In genomic region chr12:46124848-46125619, GRCh38 we compare ENCODE assay signal across 8 cellular contexts.
DNase-seq lines count a peak whose midpoint lies in the region; ATAC-seq lines count a peak whose summit lies in the region.

No MANE protein-coding gene starts in this region.

- peak; percentile 87 for ATAC-seq in GM21390 (IDR thresholded peaks at IDR 0.05; ENCODE audit: unreplicated experiment)
- ATAC-seq in left ventricle myocardium superior, result peak; percentile 90
- ATAC-seq in GM19397 (IDR thresholded peaks at IDR 0.05; ENCODE audit: unreplicated experiment), result no peak

- no peaks in the 10 kb centered on the region for H3K36me3 ChIP-seq in Karpas-422 (ENCODE audit: insufficient read depth, low read length)
- no peaks in the 10 kb centered on the region for H3K36me3 ChIP-seq in adipocyte (ENCODE audit: control insufficient read depth, insufficient read depth, low read length, severe bottlenecking)

- H4K20me1 ChIP-seq in Karpas-422 (ENCODE audit: insufficient read depth, low read depth, low read length), result no peaks in the 10 kb centered on the region

- peak overlapping the region; percentile 58; the same call in 1 of the 2 replicates for H2AFZ ChIP-seq in Karpas-422 (ENCODE audit: low read length)

- H3K9ac ChIP-seq in Karpas-422 (ENCODE audit: low read length), result no peak overlapping the region
- H3K9ac ChIP-seq in adipocyte (ENCODE audit: low read length), result peak overlapping the region; percentile 74

- H3K27me3 ChIP-seq in Karpas-422 (ENCODE audit: low read length) (no peaks in the 10 kb centered on the region), adipocyte (replicated peaks; ENCODE audit: control insufficient read depth, insufficient read depth, low read length) (peaks cover 5% of the 10 kb centered on the region)

- no peaks in the 10 kb centered on the region for H3K9me3 ChIP-seq in Karpas-422 (ENCODE audit: low read length)
- H3K9me3 ChIP-seq in adipocyte (ENCODE audit: control insufficient read depth, low read length), result no peaks in the 10 kb centered on the region

- intact Hi-C loops in left ventricle myocardium superior (cut with micrococcal nuclease), result no loop called here

- no peaks in the 10 kb centered on the region for H3K79me2 ChIP-seq in Karpas-422 (ENCODE audit: low read length)

- peak overlapping the region; percentile 52 for H3K4me2 ChIP-seq in Karpas-422 (ENCODE audit: low read depth, low read length, poor library complexity, severe bottlenecking)

- peaks cover 4% of the 10 kb centered on the region for H3K4me1 ChIP-seq in Karpas-422 (ENCODE audit: low read length)
- no peaks in the 10 kb centered on the region for H3K4me1 ChIP-seq in adipocyte (ENCODE audit: control insufficient read depth, insufficient read depth, low read length)

- H3K9me2 ChIP-seq in Karpas-422 (replicated peaks; ENCODE audit: insufficient read depth, low read length), result no peaks in the 10 kb centered on the region

- peak; percentile 59 for DNase-seq in DMS153 treated with DMSO at 0.1 percent for 48 hours (lab: John Stamatoyannopoulos, UW; ENCODE audit: unreplicated experiment)
- DNase-seq in Karpas-422, result peak; percentile 84
- DNase-seq in SK-N-DZ (ENCODE audit: low spot score), result peak; percentile 80
- DNase-seq in adipocyte (ENCODE audit: low read depth), result peak; percentile 91
- DNase-seq in left ventricle myocardium superior, result no peak
- peak; percentile 67 for DNase-seq in retina

- H3K4me3 ChIP-seq in Karpas-422 (ENCODE audit: low read length), result no peak overlapping the region
- peak overlapping the region; percentile 78 for H3K4me3 ChIP-seq in adipocyte (ENCODE audit: low read length)

- no peak overlapping the region for H3K27ac ChIP-seq in Karpas-422 (ENCODE audit: low read length)
